ENCODE assay signal across 1 cellular context in genomic region chr6:125201961-125202729, GRCh38.
TF ChIP-seq lines count a peak whose summit lies in the region.

No MANE protein-coding gene starts in this region.

TF ChIP-seq in K562, 482 proteins besides CTCF, POLR2A, EP300 and RAD21 (continued from another document and continues in another):
- TF ChIP-seq ARID3A (IDR thresholded peaks at IDR 0.05; ENCODE audit: borderline replicate concordance, low read depth, low read length) (0 out of 2 replicates have a peak, but pooled peaks have one; percentile 50), PKNOX1 (IDR thresholded peaks at IDR 0.05) (no peak), ZNF584 (CRISPR knock-in tag; IDR thresholded peaks at IDR 0.05; ENCODE audit: low read depth) (peak; percentile 70; the same call in 1 of the 2 replicates), EGR1 (conservative IDR thresholded peaks at IDR 0.05) (no peak), ELF4 (CRISPR knock-in tag; IDR thresholded peaks at IDR 0.05) (no peak), ZBTB17 (CRISPR knock-in tag; IDR thresholded peaks at IDR 0.05) (no peak), CCNT2 (IDR thresholded peaks at IDR 0.05; ENCODE audit: borderline replicate concordance, extremely low read depth, insufficient read length, low read depth, low read length) (no peak), RAD51 (IDR thresholded peaks at IDR 0.05; ENCODE audit: borderline replicate concordance, low read depth) (no peak), MEIS2 (IDR thresholded peaks at IDR 0.05; ENCODE audit: partially characterized antibody) (peak; percentile 16), SIN3A (IDR thresholded peaks at IDR 0.05; ENCODE audit: borderline replicate concordance in 2 of 2, control insufficient read depth in 1 of 2, low read depth in 2 of 2, low read length in 2 of 2) (no peak), ZEB2 (IDR thresholded peaks at IDR 0.05) (peak; percentile 94), ZBTB26 (CRISPR knock-in tag; IDR thresholded peaks at IDR 0.05) (no peak), RBFOX2 (IDR thresholded peaks at IDR 0.05; ENCODE audit: low read depth, low read length) (0 out of 2 replicates have a peak, but pooled peaks have one; percentile 19), NBN (IDR thresholded peaks at IDR 0.05; ENCODE audit: low read depth) (peak; percentile 53; the same call in 1 of the 2 replicates), YBX1 (IDR thresholded peaks at IDR 0.05) (no peak), CBX8 (IDR thresholded peaks at IDR 0.05; ENCODE audit: borderline replicate concordance, extremely low read depth, low read depth, low read length, poor library complexity, severe bottlenecking) (no peak), CHAMP1 (IDR thresholded peaks at IDR 0.05) (no peak), ZNF75A (CRISPR knock-in tag; IDR thresholded peaks at IDR 0.05) (no peak), BCLAF1 (IDR thresholded peaks at IDR 0.05; ENCODE audit: borderline replicate concordance in 1 of 2, control insufficient read depth in 1 of 2, low read depth in 2 of 2, low read length in 1 of 2) (no peak), HOXB6 (CRISPR knock-in tag; IDR thresholded peaks at IDR 0.05; ENCODE audit: borderline replicate concordance) (no peak), CREB5 (CRISPR knock-in tag; IDR thresholded peaks at IDR 0.05) (no peak), ZNF77 (CRISPR knock-in tag; IDR thresholded peaks at IDR 0.05) (no peak), ZNF609 (CRISPR knock-in tag; IDR thresholded peaks at IDR 0.05; ENCODE audit: borderline replicate concordance) (no peak), LCOR (CRISPR knock-in tag; IDR thresholded peaks at IDR 0.05) (0 out of 2 replicates have a peak, but pooled peaks have one; percentile 23)
